Comparison of ENCODE assay signal across 22 cellular contexts in genomic region chr17:49450735-49451134, GRCh38. TPM values are rescaled to one million over a fixed set of nuclear protein-coding genes. Genes with fewer than 3 reads are reported as not detected.
DNase-seq lines count a peak whose midpoint lies in the region; ATAC-seq, FAIRE-seq and TF ChIP-seq lines count a peak whose summit lies in the region.
"Had no signal": no experiment of that assay in that cellular context is flagged by ENCODE, and none has a peak within 500 bp of the region (broad histone marks: within the 10 kb centered on the region; RNA-seq: fewer than 3 reads in every experiment).

No MANE protein-coding gene starts in this region.

- no peaks in the 10 kb centered on the region for H3K79me2 ChIP-seq in HepG2 (ENCODE audit: insufficient read depth, low read length)
- no peaks in the 10 kb centered on the region for H3K79me2 ChIP-seq in PC-3 (ENCODE audit: low read length)

- DNase-seq in HepG2 (ENCODE audit: low spot score) (no peak), right lobe of liver (no peak), PC-3 (peak; percentile 43), fibroblast of peridontal ligament (ENCODE audit: extremely low read depth) (peak; percentile 18), HUDEP-2 (lab: John Stamatoyannopoulos, UW; ENCODE audit: unreplicated experiment in 76 of 76) (no peak), SK-N-DZ (ENCODE audit: low spot score) (no peak), COLO668 (lab: John Stamatoyannopoulos, UW; ENCODE audit: unreplicated experiment) (no peak)
- DNase-seq: activated effector memory CD4-positive, alpha-beta T cell treated with anti-CD3 and anti-CD28 coated beads, Interleukin-2, amount 50 U/mL, for 16 hours; central memory CD4-positive, alpha-beta T cell; DMS79; heart left ventricle; left ventricle myocardium inferior; naive thymus-derived CD4-positive, alpha-beta T cell; NCI-H1436; NCI-H526; retina; T1000; thyroid gland had no signal

- TF ChIP-seq EP300 in HepG2 (IDR thresholded peaks at IDR 0.05; ENCODE audit: low read depth in 2 of 2, low read length in 2 of 2) (no peak), HepG2 (CRISPR knock-in tag; IDR thresholded peaks at IDR 0.05; ENCODE audit: borderline replicate concordance) (no peak)

- H3K4me1 ChIP-seq in HepG2 (ENCODE audit: insufficient read depth, low read length) (peaks cover 31% of the 10 kb centered on the region), right lobe of liver (no peaks in the 10 kb centered on the region), PC-3 (ENCODE audit: insufficient read depth, low read length) (no peaks in the 10 kb centered on the region)
- H3K4me1 ChIP-seq: thyroid gland had no signal

- POLR2A ChIA-PET in HepG2 (lab: Yijun Ruan, JAX), result no interaction called here
- POLR2A ChIA-PET in PC-3 (lab: Charles Lee; ENCODE audit: unreplicated experiment), result no interaction called here

- TF ChIP-seq RAD21 in HepG2 (CRISPR knock-in tag; IDR thresholded peaks at IDR 0.05), result no peak

- TF ChIP-seq POLR2A in HepG2 (IDR thresholded peaks at IDR 0.05; ENCODE audit: insufficient read depth in 1 of 2, low read depth in 2 of 2, low read length in 2 of 2) (no peak), right lobe of liver (IDR thresholded peaks at IDR 0.05) (no peak)

- no peaks in the 10 kb centered on the region for H3K9me2 ChIP-seq in PC-3 (replicated peaks; ENCODE audit: low read length)

- WGBS in HepG2 (ENCODE audit: low lambda C conversion rate), result 7% methylated on average over 2 of the region's 3 CpGs
- WGBS in right lobe of liver (ENCODE audit: insufficient coverage, low coverage, low lambda C conversion rate, missing lambda C conversion rate), result no CpG with 5 or more reads among the region's 3 CpGs

- no peak overlapping the region for H2AFZ ChIP-seq in HepG2 (ENCODE audit: low read length)
- no peak overlapping the region for H2AFZ ChIP-seq in PC-3 (ENCODE audit: low read length)

- ATAC-seq in HepG2 (no peak), right lobe of liver (no peak), PC-3 (peak; percentile 68), HG03280 (IDR thresholded peaks at IDR 0.05; ENCODE audit: unreplicated experiment) (no peak)
- ATAC-seq: heart left ventricle; naive thymus-derived CD4-positive, alpha-beta T cell; Right ventricle myocardium inferior had no signal

- CTCF ChIA-PET in HepG2 (lab: Yijun Ruan, JAX; ENCODE audit: low intra/inter-chr PET ratio, low total read pairs), result no interaction called here
- CTCF ChIA-PET in PC-3 (lab: Charles Lee), result interaction anchor here (0.6 to 0.7 kb wide), 2 partner anchors 45 to 857 kb away, joined by 4 to 8 read pairs; partner anchors contain the start of gene HOXB5

- H3K36me3 ChIP-seq in HepG2 (replicated peaks in 1 of 2; ENCODE audit: control insufficient read depth in 1 of 2, insufficient read depth in 2 of 2, low read length in 2 of 2) (no peaks in the 10 kb centered on the region), right lobe of liver (no peaks in the 10 kb centered on the region), PC-3 (ENCODE audit: low read depth, low read length) (no peaks in the 10 kb centered on the region)
- H3K36me3 ChIP-seq: heart left ventricle, left ventricle myocardium inferior, thyroid gland had no signal

- H3K4me2 ChIP-seq in HepG2 (ENCODE audit: low read depth, low read length) (no peak overlapping the region), PC-3 (ENCODE audit: low read length) (no peak overlapping the region)

- TF ChIP-seq CTCF in HepG2 (CRISPR knock-in tag; IDR thresholded peaks at IDR 0.05) (no peak), right lobe of liver (IDR thresholded peaks at IDR 0.05) (no peak), PC-3 (conservative IDR thresholded peaks at IDR 0.05; ENCODE audit: low read depth, low read length) (no peak)

- no peaks in the 10 kb centered on the region for H3F3A ChIP-seq in PC-3 (ENCODE audit: low read length, unreplicated experiment)

- H3K9ac ChIP-seq in HepG2 (ENCODE audit: insufficient read depth, low read depth, low read length), result no peak overlapping the region
- H3K9ac ChIP-seq in PC-3 (ENCODE audit: low read length), result no peak overlapping the region

- H3K4me3 ChIP-seq in HepG2 (replicated peaks in 1 of 3; ENCODE audit: insufficient read depth in 1 of 3, low read depth in 2 of 3, low read length in 3 of 3) (no peak overlapping the region), right lobe of liver (no peak overlapping the region), PC-3 (ENCODE audit: low read length) (no peak overlapping the region)
- H3K4me3 ChIP-seq: heart left ventricle, left ventricle myocardium inferior, thyroid gland had no signal

- H4K20me1 ChIP-seq in HepG2 (ENCODE audit: insufficient read depth, low read length), result no peaks in the 10 kb centered on the region
- no peaks in the 10 kb centered on the region for H4K20me1 ChIP-seq in PC-3 (ENCODE audit: low read length)

- BruUV-seq in HepG2 (replicated peaks; lab: Mats Ljungman, UMichigan), result no TSS peak
- no TSS peak for BruUV-seq in PC-3 (replicated peaks; lab: Mats Ljungman, UMichigan)

- in situ Hi-C loops in HepG2 (cut with HindIII; ENCODE audit: extremely low pct_ligation_motif_present, low pct_unique_long_range_greater_than_20kb), result no loop called here

- intact Hi-C loops in HepG2 (cut with micrococcal nuclease; ENCODE audit: unreplicated experiment), result no loop called here
- intact Hi-C loops in right lobe of liver (cut with DNase I), result no loop called here
- intact Hi-C loops in PC-3 (cut with micrococcal nuclease), result no loop called here

- FAIRE-seq in HepG2 (lab: Jason Lieb, UNC), result no peak
- FAIRE-seq: endometrium, GM12892 had no signal

- peaks cover 3 to 42% of the 10 kb centered on the region in 2 experiments; a peak in 3 of 5 replicates for H3K27me3 ChIP-seq in HepG2 (ENCODE audit: control insufficient read depth in 1 of 2, insufficient read depth in 2 of 2, low read length in 2 of 2)
- H3K27me3 ChIP-seq in right lobe of liver, result no peaks in the 10 kb centered on the region
- peaks cover 10% of the 10 kb centered on the region; the same call in 1 of the 2 replicates for H3K27me3 ChIP-seq in PC-3 (ENCODE audit: low read length)
- H3K27me3 ChIP-seq: thyroid gland had no signal

- no peak overlapping the region for H3K27ac ChIP-seq in HepG2 (ENCODE audit: extremely low read length, insufficient read depth, low read length)
- no peak overlapping the region for H3K27ac ChIP-seq in right lobe of liver
- H3K27ac ChIP-seq in PC-3 (ENCODE audit: low read length), result no peak overlapping the region
- H3K27ac ChIP-seq: heart left ventricle, left ventricle myocardium inferior, thyroid gland had no signal

- H3K9me3 ChIP-seq in HepG2 (ENCODE audit: low read length) (no peaks in the 10 kb centered on the region), right lobe of liver (no peaks in the 10 kb centered on the region), PC-3 (ENCODE audit: low read length) (no peaks in the 10 kb centered on the region)
- H3K9me3 ChIP-seq: left ventricle myocardium inferior, thyroid gland had no signal

RNA-seq across cellular contexts. Expression of gene PHB1, which starts 36.1 kb away (rescaled TPM):
- total RNA-seq in HepG2 (2016; rRNA removed; fragmentation: Illumina TruSeq; extraction: Trizol) (515 and 623 TPM in 2 replicates), right lobe of liver (100 to 1,000 TPM in 5 of 6 experiments, 10 to 100 TPM in 1; 88.5 to 131 (median 102) TPM), PC-3 (2014; rRNA removed) (585 and 641 TPM in 2 replicates)
- total RNA-seq in HepG2 (2016; cell fraction: cytosol; rRNA removed; fragmentation: Illumina TruSeq; extraction: Trizol; ENCODE audit: low read depth), result 133 and 145 TPM in 2 replicates
- total RNA-seq in HepG2 (2016; cell fraction: insoluble cytoplasmic fraction; rRNA removed; fragmentation: Illumina TruSeq; extraction: Trizol), result 510 and 641 TPM in 2 replicates
- 238 and 242 TPM in 2 replicates for total RNA-seq in HepG2 (2016; cell fraction: membrane; rRNA removed; fragmentation: Illumina TruSeq; extraction: Trizol)
- 214 and 243 TPM in 2 replicates for total RNA-seq in HepG2 (2016; cell fraction: nucleus; rRNA removed; fragmentation: Illumina TruSeq; extraction: Trizol)
- 688 and 721 TPM in 2 replicates for polyA plus RNA-seq in HepG2 (2011; rRNA removed)
- polyA plus RNA-seq in HepG2 (2011; cell fraction: cytosol; rRNA removed), result 568 and 609 TPM in 2 replicates
- polyA plus RNA-seq in HepG2 (2011; cell fraction: nucleus; rRNA removed), result 175 and 197 TPM in 2 replicates
- polyA plus RNA-seq in HepG2 (2012), result 461 and 478 TPM in 2 replicates
- polyA plus RNA-seq in HepG2 (2016; cell fraction: cytosol; fragmentation: Illumina TruSeq; extraction: Trizol; ENCODE audit: low read depth), result 175 and 189 TPM in 2 replicates
- 675 and 689 TPM in 2 replicates for polyA plus RNA-seq in HepG2 (2016; cell fraction: insoluble cytoplasmic fraction; fragmentation: Illumina TruSeq; extraction: Trizol; ENCODE audit: low read depth)
- polyA plus RNA-seq in HepG2 (2016; cell fraction: membrane; fragmentation: Illumina TruSeq; extraction: Trizol; ENCODE audit: low read depth), result 218 and 222 TPM in 2 replicates
- 412 and 415 TPM in 2 replicates for polyA plus RNA-seq in HepG2 (2016; cell fraction: nucleus; fragmentation: Illumina TruSeq; extraction: Trizol; ENCODE audit: insufficient read depth, low read depth)
- 950 and 1,090 TPM in 2 replicates for polyA minus RNA-seq in HepG2 (2011; rRNA and poly(A)+ RNA removed; ENCODE audit: low replicate concordance)
- polyA minus RNA-seq in HepG2 (2011; cell fraction: cytosol; rRNA and poly(A)+ RNA removed), result 133 and 158 TPM in 2 replicates
- polyA minus RNA-seq in HepG2 (2011; cell fraction: nucleus; rRNA and poly(A)+ RNA removed), result 74.5 and 93.1 TPM in 2 replicates
- 244 and 301 TPM in 2 replicates for polyA plus RNA-seq in SK-N-DZ (2014; cell fraction: cytosol; rRNA removed)
- 137 and 172 TPM in 2 replicates for polyA plus RNA-seq in SK-N-DZ (2014; cell fraction: nucleus; rRNA removed)

RNA-seq across cellular contexts. Expression of gene NGFR, which starts 44.4 kb away (rescaled TPM):
- total RNA-seq in HepG2 (2016; rRNA removed; fragmentation: Illumina TruSeq; extraction: Trizol) (0.41 and 1.1 TPM in 2 replicates), right lobe of liver (1 to 10 TPM; 3.1 to 9.4 (median 6.8) TPM), PC-3 (2014; rRNA removed) (0.29 TPM in 1 of 2 replicates, not detected in the other)
- 0.10 TPM in 1 of 2 replicates, not detected in the other for total RNA-seq in HepG2 (2016; cell fraction: cytosol; rRNA removed; fragmentation: Illumina TruSeq; extraction: Trizol; ENCODE audit: low read depth)
- total RNA-seq in HepG2 (2016; cell fraction: insoluble cytoplasmic fraction; rRNA removed; fragmentation: Illumina TruSeq; extraction: Trizol), result 0.30 and 1.4 TPM in 2 replicates
- 0.21 and 0.40 TPM in 2 replicates for total RNA-seq in HepG2 (2016; cell fraction: membrane; rRNA removed; fragmentation: Illumina TruSeq; extraction: Trizol)
- 1.3 and 1.6 TPM in 2 replicates for total RNA-seq in HepG2 (2016; cell fraction: nucleus; rRNA removed; fragmentation: Illumina TruSeq; extraction: Trizol)
- polyA plus RNA-seq in HepG2 (2011; rRNA removed), result 1.8 and 2.7 TPM in 2 replicates
- polyA plus RNA-seq in HepG2 (2011; cell fraction: cytosol; rRNA removed), result 1.9 and 2.8 TPM in 2 replicates
- polyA plus RNA-seq in HepG2 (2011; cell fraction: nucleus; rRNA removed), result 1.5 and 2.5 TPM in 2 replicates
- 0.27 and 1.0 TPM in 2 replicates for polyA plus RNA-seq in HepG2 (2012)
- polyA plus RNA-seq in HepG2 (2016; cell fraction: cytosol; fragmentation: Illumina TruSeq; extraction: Trizol; ENCODE audit: low read depth), result 0.11 and 0.15 TPM in 2 replicates
- 0.46 and 0.72 TPM in 2 replicates for polyA plus RNA-seq in HepG2 (2016; cell fraction: insoluble cytoplasmic fraction; fragmentation: Illumina TruSeq; extraction: Trizol; ENCODE audit: low read depth)
- polyA plus RNA-seq in HepG2 (2016; cell fraction: membrane; fragmentation: Illumina TruSeq; extraction: Trizol; ENCODE audit: low read depth), result 0.15 and 0.29 TPM in 2 replicates
- 4.1 and 4.2 TPM in 2 replicates for polyA plus RNA-seq in HepG2 (2016; cell fraction: nucleus; fragmentation: Illumina TruSeq; extraction: Trizol; ENCODE audit: insufficient read depth, low read depth)
- polyA minus RNA-seq in HepG2 (2011; rRNA and poly(A)+ RNA removed; ENCODE audit: low replicate concordance), result 0.07 and 4.0 TPM in 2 replicates
- polyA minus RNA-seq in HepG2 (2011; cell fraction: cytosol; rRNA and poly(A)+ RNA removed), result 1.2 and 1.3 TPM in 2 replicates
- polyA minus RNA-seq in HepG2 (2011; cell fraction: nucleus; rRNA and poly(A)+ RNA removed), result 0.39 and 0.62 TPM in 2 replicates
- polyA plus RNA-seq in SK-N-DZ (2014; cell fraction: cytosol; rRNA removed), result 1.9 and 2.2 TPM in 2 replicates
- 1.4 TPM in 2 replicates for polyA plus RNA-seq in SK-N-DZ (2014; cell fraction: nucleus; rRNA removed)
- polyA plus RNA-seq: naive thymus-derived CD4-positive, alpha-beta T cell had no signal

Comparison
In these comparisons a context has a peak if more than half of its experiments do, and no peak if none do; other contexts are left out.
1. DNase-seq: peak in PC-3 (single experiment) and fibroblast of peridontal ligament (single experiment); none in HepG2 (single experiment), right lobe of liver (0 of 3), HUDEP-2 (0 of 76), SK-N-DZ (single experiment) and COLO668 (single experiment).